10 cellular contexts compared by ENCODE assay signal in the genomic region with DNA sequence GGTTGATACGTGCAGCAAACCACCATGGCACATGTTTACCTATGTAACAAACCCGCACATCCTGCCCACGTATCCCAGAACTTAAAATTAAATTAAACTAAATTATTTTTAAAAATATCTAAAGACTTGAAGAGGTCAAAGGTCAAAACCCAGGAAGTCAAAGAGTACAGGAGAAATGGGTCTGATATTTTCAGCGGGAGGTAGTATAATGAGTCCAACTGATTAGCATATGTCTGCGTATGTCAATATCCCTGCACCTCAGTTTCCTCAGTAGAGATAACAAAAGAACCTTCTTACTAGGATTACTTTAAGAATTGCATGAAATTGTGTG.
"Had no signal": no experiment of that assay in that cellular context is flagged by ENCODE, and none has a peak within 500 bp of the region (broad histone marks: within the 10 kb centered on the region; RNA-seq: fewer than 3 reads in every experiment).

No MANE protein-coding gene starts in this region.

- ATAC-seq: GM23338, HCT116 had no signal

- H2AFZ ChIP-seq: GM23248 had no signal

- DNase-seq: GM23248, GOT3, H7, H9, HCEC 1CT, HFFc6 had no signal

- H3K4me3 ChIP-seq: GM23248, GM23338, HAP-1 had no signal

- H3K9ac ChIP-seq: GM23248 had no signal

- H3K9me3 ChIP-seq: HAP-1 had no signal

- H3K36me3 ChIP-seq: HAP-1 had no signal

- H3K27ac ChIP-seq: GM23248 had no signal

- FAIRE-seq: H1 had no signal

- H3K4me2 ChIP-seq: GM23338 had no signal
